Comparison of ENCODE assay signal across 9 cellular contexts in the genomic region with DNA sequence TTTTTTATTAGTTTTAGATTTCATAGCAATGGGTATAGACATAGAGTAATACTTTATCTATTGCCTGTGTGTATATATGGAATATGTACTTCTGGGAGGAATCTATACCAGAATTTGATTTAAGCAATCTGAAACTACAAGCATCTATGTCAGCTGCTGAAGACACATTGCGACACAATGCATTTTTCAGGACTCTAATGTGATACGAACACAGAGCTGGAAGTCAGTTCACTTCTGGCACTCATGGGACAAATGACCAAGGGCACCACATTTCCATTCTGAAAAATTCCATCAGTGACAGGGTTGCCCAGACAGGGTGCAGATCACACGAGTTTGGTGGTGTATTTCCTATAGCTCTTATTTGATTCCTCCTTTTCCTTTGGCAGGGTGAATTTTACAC.
"Had no signal": no experiment of that assay in that cellular context is flagged by ENCODE, and none has a peak within 500 bp of the region (broad histone marks: within the 10 kb centered on the region; RNA-seq: fewer than 3 reads in every experiment).

No MANE protein-coding gene starts in this region.

- H3K4me3 ChIP-seq: GM23248, K562 had no signal

- ATAC-seq: K562 had no signal

- H3K27ac ChIP-seq: GM23248 had no signal

- FAIRE-seq: H54, HTR-8/SVneo, K562 had no signal

- DNase-seq: GM23248, GOT3, H9, HCEC 1CT, Kasumi-1, KG1 had no signal

- H2AFZ ChIP-seq: GM23248 had no signal

- H3K9ac ChIP-seq: GM23248 had no signal
